ENCODE assay signal across 15 cellular contexts in the genomic region with DNA sequence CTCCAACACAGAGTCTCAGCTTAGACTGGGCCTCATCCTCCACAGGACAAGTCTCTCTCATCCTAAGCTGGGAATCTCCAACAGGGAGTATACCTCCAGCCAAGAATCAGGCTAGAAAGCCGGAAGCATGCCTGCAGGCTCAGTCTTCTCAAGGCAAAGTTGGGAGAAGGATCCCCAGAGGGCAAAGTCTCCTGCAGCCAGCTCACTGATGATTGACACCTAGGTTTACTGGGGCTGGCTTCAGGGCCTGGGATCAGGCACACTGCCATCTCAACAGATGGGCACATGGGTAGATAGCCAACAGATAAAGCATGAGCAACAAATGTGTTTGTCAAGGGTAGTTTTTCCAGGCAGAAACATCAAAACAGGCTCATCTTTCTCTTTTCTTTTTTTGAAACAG. TPM values are rescaled to one million over a fixed set of nuclear protein-coding genes. Genes with fewer than 3 reads are reported as not detected.
"Had no signal": no experiment of that assay in that cellular context is flagged by ENCODE, and none has a peak within 500 bp of the region (broad histone marks: within the 10 kb centered on the region; RNA-seq: fewer than 3 reads in every experiment).

No MANE protein-coding gene starts in this region.

- H3K4me2 ChIP-seq: neural progenitor cell had no signal

- H3K4me1 ChIP-seq: gastrocnemius medialis, heart left ventricle, thyroid gland, uterus had no signal

- ATAC-seq: activated T-helper 17 cell treated with anti-CD3 and anti-CD28 coated beads, Interleukin-2, amount 50 U/mL, for 72 hours; gastrocnemius medialis; heart left ventricle; stimulated activated naive B cell treated with anti-CD40 and anti-IgM and Interleukin-4, amounts not matched to agents 10 μg/mL and 1 μg/mL and 100 μg/mL, for 72 hours had no signal

- H3K9ac ChIP-seq: neural progenitor cell had no signal

- H3K9me3 ChIP-seq: gastrocnemius medialis, heart left ventricle, ovary, thyroid gland, uterus had no signal

- H3K27ac ChIP-seq: dorsolateral prefrontal cortex, gastrocnemius medialis, heart left ventricle, neural progenitor cell, ovary, thyroid gland, uterus had no signal

- H3K36me3 ChIP-seq: gastrocnemius medialis, heart left ventricle, neural progenitor cell, ovary, thyroid gland, uterus had no signal

- H3K4me3 ChIP-seq: dorsolateral prefrontal cortex, gastrocnemius medialis, heart left ventricle, lung, neural progenitor cell, ovary, thyroid gland, uterus had no signal

- H2AFZ ChIP-seq: neural progenitor cell had no signal

- H3K27me3 ChIP-seq: gastrocnemius medialis, neural progenitor cell, ovary, thyroid gland, uterus had no signal

- DNase-seq: activated naive CD4-positive, alpha-beta T cell treated with Interleukin-2 at 50 U/mL for 16 hours; anterior cingulate cortex; dorsolateral prefrontal cortex; endodermal cell; gastrocnemius medialis; heart left ventricle; ovary; stimulated activated CD4-positive, alpha-beta T cell treated with anti-CD3 and anti-CD28 coated beads, Interleukin-15, amount 100 ng/mL, for 24 hours; stimulated activated CD4-positive, alpha-beta T cell treated with anti-CD3 and anti-CD28 coated beads, Interleukin-4, amount 100 ng/mL, for 1 hour; stimulated activated naive B cell treated with anti-CD40 and anti-IgM and Interleukin-4, amounts not matched to agents 10 μg/mL and 1 μg/mL and 100 μg/mL, for 72 hours; thyroid gland; uterus had no signal

RNA-seq across cellular contexts. Expression of gene TOX3, which starts 56.1 kb away (rescaled TPM):
- total RNA-seq: activated T-helper 17 cell treated with anti-CD3 and anti-CD28 coated beads, Interleukin-2, amount 50 U/mL, for 72 hours; thyroid gland had no signal
- polyA plus RNA-seq: heart left ventricle had no signal
